ENCODE assay signal across 1 cellular context in genomic region chr17:4256952-4257351, GRCh38.
TF ChIP-seq lines count a peak whose summit lies in the region.

No MANE protein-coding gene starts in this region.

TF ChIP-seq in SK-N-SH treated with all-trans-retinoic acid at 6 μM for 48 hours, 23 proteins besides CTCF, POLR2A, EP300 and RAD21 (continued from another document):
- TF ChIP-seq, protein P1, sequence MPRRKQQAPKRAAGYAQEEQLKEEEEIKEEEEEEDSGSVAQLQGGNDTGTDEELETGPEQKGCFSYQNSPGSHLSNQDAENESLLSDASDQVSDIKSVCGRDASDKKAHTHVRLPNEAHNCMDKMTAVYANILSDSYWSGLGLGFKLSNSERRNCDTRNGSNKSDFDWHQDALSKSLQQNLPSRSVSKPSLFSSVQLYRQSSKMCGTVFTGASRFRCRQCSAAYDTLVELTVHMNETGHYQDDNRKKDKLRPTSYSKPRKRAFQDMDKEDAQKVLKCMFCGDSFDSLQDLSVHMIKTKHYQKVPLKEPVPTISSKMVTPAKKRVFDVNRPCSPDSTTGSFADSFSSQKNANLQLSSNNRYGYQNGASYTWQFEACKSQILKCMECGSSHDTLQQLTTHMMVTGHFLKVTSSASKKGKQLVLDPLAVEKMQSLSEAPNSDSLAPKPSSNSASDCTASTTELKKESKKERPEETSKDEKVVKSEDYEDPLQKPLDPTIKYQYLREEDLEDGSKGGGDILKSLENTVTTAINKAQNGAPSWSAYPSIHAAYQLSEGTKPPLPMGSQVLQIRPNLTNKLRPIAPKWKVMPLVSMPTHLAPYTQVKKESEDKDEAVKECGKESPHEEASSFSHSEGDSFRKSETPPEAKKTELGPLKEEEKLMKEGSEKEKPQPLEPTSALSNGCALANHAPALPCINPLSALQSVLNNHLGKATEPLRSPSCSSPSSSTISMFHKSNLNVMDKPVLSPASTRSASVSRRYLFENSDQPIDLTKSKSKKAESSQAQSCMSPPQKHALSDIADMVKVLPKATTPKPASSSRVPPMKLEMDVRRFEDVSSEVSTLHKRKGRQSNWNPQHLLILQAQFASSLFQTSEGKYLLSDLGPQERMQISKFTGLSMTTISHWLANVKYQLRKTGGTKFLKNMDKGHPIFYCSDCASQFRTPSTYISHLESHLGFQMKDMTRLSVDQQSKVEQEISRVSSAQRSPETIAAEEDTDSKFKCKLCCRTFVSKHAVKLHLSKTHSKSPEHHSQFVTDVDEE (CRISPR knock-in tag; IDR thresholded peaks at IDR 0.05), result no peak
- no peak for TF ChIP-seq ISL1 (CRISPR knock-in tag; IDR thresholded peaks at IDR 0.05)
- no peak for TF ChIP-seq ZNF70 (CRISPR knock-in tag; IDR thresholded peaks at IDR 0.05)
- TF ChIP-seq, protein P2, sequence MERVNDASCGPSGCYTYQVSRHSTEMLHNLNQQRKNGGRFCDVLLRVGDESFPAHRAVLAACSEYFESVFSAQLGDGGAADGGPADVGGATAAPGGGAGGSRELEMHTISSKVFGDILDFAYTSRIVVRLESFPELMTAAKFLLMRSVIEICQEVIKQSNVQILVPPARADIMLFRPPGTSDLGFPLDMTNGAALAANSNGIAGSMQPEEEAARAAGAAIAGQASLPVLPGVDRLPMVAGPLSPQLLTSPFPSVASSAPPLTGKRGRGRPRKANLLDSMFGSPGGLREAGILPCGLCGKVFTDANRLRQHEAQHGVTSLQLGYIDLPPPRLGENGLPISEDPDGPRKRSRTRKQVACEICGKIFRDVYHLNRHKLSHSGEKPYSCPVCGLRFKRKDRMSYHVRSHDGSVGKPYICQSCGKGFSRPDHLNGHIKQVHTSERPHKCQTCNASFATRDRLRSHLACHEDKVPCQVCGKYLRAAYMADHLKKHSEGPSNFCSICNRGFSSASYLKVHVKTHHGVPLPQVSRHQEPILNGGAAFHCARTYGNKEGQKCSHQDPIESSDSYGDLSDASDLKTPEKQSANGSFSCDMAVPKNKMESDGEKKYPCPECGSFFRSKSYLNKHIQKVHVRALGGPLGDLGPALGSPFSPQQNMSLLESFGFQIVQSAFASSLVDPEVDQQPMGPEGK (CRISPR knock-in tag; IDR thresholded peaks at IDR 0.05; ENCODE audit: borderline replicate concordance), result no peak
- no peak for TF ChIP-seq CREB5 (CRISPR knock-in tag; IDR thresholded peaks at IDR 0.05; ENCODE audit: low read depth)
- no peak for TF ChIP-seq GLIS3 (CRISPR knock-in tag; IDR thresholded peaks at IDR 0.05)
- TF ChIP-seq ZFP3 (CRISPR knock-in tag; IDR thresholded peaks at IDR 0.05), result no peak
- no peak for TF ChIP-seq OSR1 (CRISPR knock-in tag; IDR thresholded peaks at IDR 0.05)
- no peak for TF ChIP-seq SNAI2 (CRISPR knock-in tag; IDR thresholded peaks at IDR 0.05)
